In genomic region chr5:68891718-68892117, GRCh38 we compare ENCODE assay signal across 10 cellular contexts.
DNase-seq lines count a peak whose midpoint lies in the region; ATAC-seq and TF ChIP-seq lines count a peak whose summit lies in the region.
"Had no signal": no experiment of that assay in that cellular context is flagged by ENCODE, and none has a peak within 500 bp of the region (broad histone marks: within the 10 kb centered on the region; RNA-seq: fewer than 3 reads in every experiment).

No MANE protein-coding gene starts in this region.

- no peak overlapping the region for H3K27ac ChIP-seq in MM.1S (ENCODE audit: low read length)
- H3K27ac ChIP-seq in mammary epithelial cell (ENCODE audit: insufficient read depth, low read depth, low read length): no peak overlapping the region
- H3K27ac ChIP-seq: lower lobe of right lung had no signal

- H3K27me3 ChIP-seq in MM.1S (replicated peaks; ENCODE audit: insufficient read depth, low read length) (no peaks in the 10 kb centered on the region), mammary epithelial cell (ENCODE audit: insufficient read depth, low read length) (no peaks in the 10 kb centered on the region)

- no peaks in the 10 kb centered on the region for H3F3A ChIP-seq in MM.1S (ENCODE audit: insufficient read depth, low read length)

- intact Hi-C loops in activated naive CD4-positive, alpha-beta T cell treated with anti-CD3 and anti-CD28 coated beads for 36 hours (cut with micrococcal nuclease): no loop called here
- intact Hi-C loops in mammary epithelial cell (cut with micrococcal nuclease): no loop called here

- peaks cover 42% of the 10 kb centered on the region for H3K4me1 Mint-ChIP-seq in activated naive CD4-positive, alpha-beta T cell treated with anti-CD3 and anti-CD28 coated beads for 36 hours (ENCODE audit: low read depth)

- H3K27ac Mint-ChIP-seq in activated naive CD4-positive, alpha-beta T cell treated with anti-CD3 and anti-CD28 coated beads for 36 hours: no peak overlapping the region

- dilution Hi-C loops in mammary epithelial cell (cut with HindIII; ENCODE audit: low sequenced_read_pairs): no loop called here

- no peaks in the 10 kb centered on the region for H3K9me3 Mint-ChIP-seq in activated naive CD4-positive, alpha-beta T cell treated with anti-CD3 and anti-CD28 coated beads for 36 hours

- no peak overlapping the region for H3K4me2 ChIP-seq in MM.1S (ENCODE audit: low read depth, low read length)
- no peak overlapping the region for H3K4me2 ChIP-seq in mammary epithelial cell (ENCODE audit: insufficient read depth, low read depth, low read length)

- H3K4me1 ChIP-seq in MM.1S (ENCODE audit: low read length) (0 out of 2 replicates have a peak, but pooled peaks cover 2% of the 10 kb centered on the region), mammary epithelial cell (ENCODE audit: insufficient read depth, low read length) (no peaks in the 10 kb centered on the region)
- H3K4me1 ChIP-seq: lower lobe of right lung had no signal

- H3K9ac ChIP-seq in MM.1S (ENCODE audit: low read length) (no peak overlapping the region), mammary epithelial cell (ENCODE audit: insufficient read depth, low read length) (no peak overlapping the region)

- no peaks in the 10 kb centered on the region for H3K9me2 ChIP-seq in MM.1S (replicated peaks; ENCODE audit: insufficient read depth, low read length)

- H2AFZ ChIP-seq in MM.1S (ENCODE audit: low read length): no peak overlapping the region
- no peak overlapping the region for H2AFZ ChIP-seq in mammary epithelial cell (ENCODE audit: low read depth, low read length)

- no peak overlapping the region for H3K4me3 Mint-ChIP-seq in activated naive CD4-positive, alpha-beta T cell treated with anti-CD3 and anti-CD28 coated beads for 36 hours

- H3K4me3 ChIP-seq in MM.1S (ENCODE audit: low read length) (no peak overlapping the region), mammary epithelial cell (replicated peaks in 1 of 3; ENCODE audit: insufficient read depth in 1 of 3, low read depth in 2 of 3, low read length in 3 of 3) (no peak overlapping the region)
- H3K4me3 ChIP-seq: lower lobe of right lung had no signal

- CTCF ChIA-PET in activated naive CD4-positive, alpha-beta T cell treated with anti-CD3 and anti-CD28 coated beads for 36 hours (lab: Charles Lee): no interaction called here
- CTCF ChIA-PET in mammary epithelial cell (lab: Charles Lee; ENCODE audit: low non-redundant PET): no interaction called here

- H3K79me2 ChIP-seq in MM.1S (ENCODE audit: low read length) (no peaks in the 10 kb centered on the region), mammary epithelial cell (ENCODE audit: insufficient read depth, low read length) (no peaks in the 10 kb centered on the region)

- 79% methylated on average over 2 of the region's 2 CpGs for WGBS in mammary epithelial cell (ENCODE audit: low coverage, missing lambda C conversion rate)

- in situ Hi-C loops in mammary epithelial cell (cut with MboI; ENCODE audit: low sequenced_read_pairs in 2 of 2): no loop called here

- BruUV-seq in mammary epithelial cell (replicated peaks; lab: Mats Ljungman, UMichigan): no TSS peak

- H3K36me3 Mint-ChIP-seq in activated naive CD4-positive, alpha-beta T cell treated with anti-CD3 and anti-CD28 coated beads for 36 hours (ENCODE audit: low read depth): no peaks in the 10 kb centered on the region

- ATAC-seq in GM21529 (IDR thresholded peaks at IDR 0.05; ENCODE audit: unreplicated experiment) (peak; percentile 68), GM21381 (IDR thresholded peaks at IDR 0.05; ENCODE audit: unreplicated experiment) (no peak)
- ATAC-seq: lower lobe of right lung had no signal

- H3K9me3 ChIP-seq in MM.1S (replicated peaks; ENCODE audit: insufficient read depth, low read length) (no peaks in the 10 kb centered on the region), mammary epithelial cell (replicated peaks; ENCODE audit: insufficient read depth, low read length) (no peaks in the 10 kb centered on the region)
- H3K9me3 ChIP-seq: lower lobe of right lung had no signal

- peak; percentile 47 for DNase-seq in activated naive CD4-positive, alpha-beta T cell treated with anti-CD3 and anti-CD28 coated beads for 36 hours
- no peak for DNase-seq in activated naive CD4-positive, alpha-beta T cell treated with Interleukin-2 at 50 U/mL for 16 hours
- DNase-seq in MM.1S: peak; percentile 61
- peak; percentile 1 for DNase-seq in stimulated activated CD8-positive, alpha-beta memory T cell treated with anti-CD3 and anti-CD28 coated beads, Interleukin-4, amount 100 ng/mL, for 24 hours (ENCODE audit: low read depth)
- no peak for DNase-seq in globus pallidus (ENCODE audit: low spot score)
- no peak for DNase-seq in mammary epithelial cell
- DNase-seq: hypothalamus, lower lobe of right lung had no signal

- no peaks in the 10 kb centered on the region for H4K20me1 ChIP-seq in MM.1S (ENCODE audit: insufficient read depth, low read length)
- H4K20me1 ChIP-seq in mammary epithelial cell (ENCODE audit: insufficient read depth, low read length): no peaks in the 10 kb centered on the region

- no peaks in the 10 kb centered on the region for H3K27me3 Mint-ChIP-seq in activated naive CD4-positive, alpha-beta T cell treated with anti-CD3 and anti-CD28 coated beads for 36 hours (ENCODE audit: low read depth)

- TF ChIP-seq CTCF in MM.1S (IDR thresholded peaks at IDR 0.05; ENCODE audit: low read length) (no peak), mammary epithelial cell (conservative IDR thresholded peaks at IDR 0.05 in 1 of 2, IDR thresholded peaks at IDR 0.05 in 1 of 2; ENCODE audit: extremely low read depth in 1 of 2, insufficient read depth in 1 of 2, low read depth in 1 of 2, low read length in 2 of 2) (no peak)

- H3K36me3 ChIP-seq in MM.1S (replicated peaks; ENCODE audit: insufficient read depth, low read length): no peaks in the 10 kb centered on the region
- no peaks in the 10 kb centered on the region for H3K36me3 ChIP-seq in mammary epithelial cell (ENCODE audit: insufficient read depth, low read length)
- H3K36me3 ChIP-seq: lower lobe of right lung had no signal

Comparison
In these comparisons a context has a peak if more than half of its experiments do, and no peak if none do; other contexts are left out.
1. DNase-seq: peak in activated naive CD4-positive, alpha-beta T cell treated with anti-CD3 and anti-CD28 coated beads for 36 hours (single experiment), MM.1S (single experiment) and stimulated activated CD8-positive, alpha-beta memory T cell treated with anti-CD3 and anti-CD28 coated beads, Interleukin-4, amount 100 ng/mL, for 24 hours (single experiment); none in activated naive CD4-positive, alpha-beta T cell treated with Interleukin-2 at 50 U/mL for 16 hours (single experiment), globus pallidus (single experiment) and mammary epithelial cell (single experiment).